Comparison of ENCODE assay signal across 1 cellular context in genomic region chr9:127980706-127981558, GRCh38.
TF ChIP-seq lines count a peak whose summit lies in the region.

TSS of gene EEIG1 (minus strand) at chr9:127980989. CDS start at chr9:127980137, 852 bp downstream.

TF ChIP-seq in K562, 482 proteins besides CTCF, POLR2A, EP300 and RAD21 (continued from another document):
- TF ChIP-seq IRF9 (tag; IDR thresholded peaks at IDR 0.05) (no peak), PTTG1 (tag; IDR thresholded peaks at IDR 0.05; ENCODE audit: low read depth) (no peak), ZFP36 (IDR thresholded peaks at IDR 0.05; ENCODE audit: low read depth, low read length, partially characterized antibody) (peak; percentile 95), THAP7 (CRISPR knock-in tag; IDR thresholded peaks at IDR 0.05) (peak; percentile 76; the same call in 1 of the 2 replicates), RHOXF2B (CRISPR knock-in tag; conservative IDR thresholded peaks at IDR 0.05) (no peak), RB1 (IDR thresholded peaks at IDR 0.05; ENCODE audit: low read depth) (peak; percentile 67), EP400 (IDR thresholded peaks at IDR 0.05) (no peak), ERF (CRISPR knock-in tag; IDR thresholded peaks at IDR 0.05) (0 out of 2 replicates have a peak, but pooled peaks have one; percentile 14), TFAP4 (CRISPR knock-in tag; IDR thresholded peaks at IDR 0.05; ENCODE audit: borderline replicate concordance) (0 out of 2 replicates have a peak, but pooled peaks have one; percentile 15), POLR2B (IDR thresholded peaks at IDR 0.05; ENCODE audit: low read depth, partially characterized antibody) (peak; percentile 73), ZFX (CRISPR knock-in tag; IDR thresholded peaks at IDR 0.05) (peak; percentile 81), MBD2 (IDR thresholded peaks at IDR 0.05; ENCODE audit: borderline replicate concordance, low read depth) (peak; percentile 47; the same call in 1 of the 2 replicates), ZNF436 (CRISPR knock-in tag; IDR thresholded peaks at IDR 0.05) (peak; percentile 48; the same call in 1 of the 2 replicates)
